In genomic region chr20:40786336-40786735, GRCh38 we compare ENCODE assay signal across 25 cellular contexts.
DNase-seq lines count a peak whose midpoint lies in the region; ATAC-seq and TF ChIP-seq lines count a peak whose summit lies in the region.
"Had no signal": no experiment of that assay in that cellular context is flagged by ENCODE, and none has a peak within 500 bp of the region (broad histone marks: within the 10 kb centered on the region; RNA-seq: fewer than 3 reads in every experiment).

No MANE protein-coding gene starts in this region.

- H4K12ac ChIP-seq in trophoblast cell (ENCODE audit: low read depth, low read length) = no peak overlapping the region

- H3K18ac ChIP-seq in neuronal stem cell (ENCODE audit: low read length) (peak overlapping the region; percentile 5), trophoblast cell (ENCODE audit: low read length) (no peak overlapping the region)

- peaks cover 2% of the 10 kb centered on the region for H3K79me2 ChIP-seq in trophoblast cell (ENCODE audit: control insufficient read depth, insufficient read depth, low read length, poor library complexity)

- H3K4me2 ChIP-seq in neuronal stem cell (ENCODE audit: insufficient read depth, low read length, poor library complexity, severe bottlenecking) (no peak overlapping the region), trophoblast cell (ENCODE audit: low read length) (no peak overlapping the region)
- H3K4me2 ChIP-seq: BLaER1 had no signal

- POLR2A ChIA-PET in GM10248 (lab: Yijun Ruan, JAX) = no interaction called here

- H3K9me3 ChIP-seq in RWPE2 (ENCODE audit: severe bottlenecking) = no peaks in the 10 kb centered on the region
- H3K9me3 ChIP-seq in neuronal stem cell (replicated peaks in 1 of 2; ENCODE audit: control insufficient read depth in 2 of 2, insufficient read depth in 1 of 2, low read depth in 1 of 2, low read length in 2 of 2) = peaks cover 0 to 2% of the 10 kb centered on the region in 2 donors
- no peaks in the 10 kb centered on the region for H3K9me3 ChIP-seq in trophoblast cell (ENCODE audit: insufficient read depth, low read depth, low read length)
- H3K9me3 ChIP-seq: BE2C, BLaER1 had no signal

- no peaks in the 10 kb centered on the region for H3K9me3 Mint-ChIP-seq in type B pancreatic cell
- H3K9me3 Mint-ChIP-seq: CD4-positive, alpha-beta memory T cell; CD4-positive, CD25-positive, alpha-beta regulatory T cell had no signal

- no peak overlapping the region for H2AFZ ChIP-seq in neuronal stem cell (ENCODE audit: low read length)
- H2AFZ ChIP-seq in trophoblast cell (ENCODE audit: insufficient read depth, low read length, poor library complexity) = no peak overlapping the region

- no peaks in the 10 kb centered on the region for H3K4me1 Mint-ChIP-seq in type B pancreatic cell (ENCODE audit: unreplicated experiment)
- H3K4me1 Mint-ChIP-seq: CD4-positive, CD25-positive, alpha-beta regulatory T cell; CD8-positive, alpha-beta memory T cell had no signal

- ATAC-seq in RWPE2 (ENCODE audit: low read depth) = no peak
- ATAC-seq in GM21786 (IDR thresholded peaks at IDR 0.05; ENCODE audit: unreplicated experiment) = no peak

- H4K91ac ChIP-seq in neuronal stem cell (ENCODE audit: low read depth, low read length, poor library complexity) (no peak overlapping the region), trophoblast cell (ENCODE audit: low read depth, low read length) (no peak overlapping the region)

- H3K36me3 ChIP-seq in RWPE2 (ENCODE audit: low read depth) (no peaks in the 10 kb centered on the region), neuronal stem cell (replicated peaks in 1 of 2; ENCODE audit: control insufficient read depth in 2 of 2, insufficient read depth in 2 of 2, low read length in 2 of 2) (no peaks in the 10 kb centered on the region), trophoblast cell (ENCODE audit: control insufficient read depth in 1 of 2, insufficient read depth in 2 of 2, low read length in 2 of 2) (no peaks in the 10 kb centered on the region)
- H3K36me3 ChIP-seq: BE2C, BLaER1 had no signal

- H3K27ac Mint-ChIP-seq in type B pancreatic cell = no peak overlapping the region
- H3K27ac Mint-ChIP-seq: CD4-positive, alpha-beta memory T cell; CD4-positive, CD25-positive, alpha-beta regulatory T cell had no signal

- H3K9ac ChIP-seq in neuronal stem cell (ENCODE audit: low read depth, low read length, poor library complexity) (no peak overlapping the region), trophoblast cell (ENCODE audit: low read length) (peak overlapping the region; percentile 21)
- H3K9ac ChIP-seq: BLaER1 had no signal

- no CpG with 5 or more reads among the region's 11 CpGs for WGBS in neuronal stem cell (ENCODE audit: extremely low coverage in 2 of 2, insufficient read length in 2 of 2, insufficient replicate concordance in 1 of 2), 2 donors
- no CpG with 5 or more reads among the region's 11 CpGs for WGBS in trophoblast cell (ENCODE audit: extremely low coverage, insufficient coverage, insufficient read length)

- H3K14ac ChIP-seq in neuronal stem cell (ENCODE audit: low read length) (no peak overlapping the region), trophoblast cell (ENCODE audit: low read length) (no peak overlapping the region)

- H2BK15ac ChIP-seq in neuronal stem cell (ENCODE audit: low read length) = no peak overlapping the region

- no peak overlapping the region for H2BK120ac ChIP-seq in neuronal stem cell (ENCODE audit: low read depth, low read length)
- no peak overlapping the region for H2BK120ac ChIP-seq in trophoblast cell (ENCODE audit: insufficient read depth, low read length, poor library complexity)

- H3K27me3 ChIP-seq in RWPE2 (ENCODE audit: insufficient read depth, poor library complexity, severe bottlenecking) = peaks cover 36% of the 10 kb centered on the region
- H3K27me3 ChIP-seq in neuronal stem cell (ENCODE audit: control insufficient read depth in 3 of 3, insufficient read depth in 3 of 3, low read depth in 1 of 3, low read length in 3 of 3) = no peaks in the 10 kb centered on the region
- H3K27me3 ChIP-seq in trophoblast cell (ENCODE audit: insufficient read depth, low read length) = no peaks in the 10 kb centered on the region
- H3K27me3 ChIP-seq: BE2C, BLaER1 had no signal

- H2BK12ac ChIP-seq in neuronal stem cell (ENCODE audit: low read length) (no peak overlapping the region), trophoblast cell (ENCODE audit: low read length) (no peak overlapping the region)

- no peak overlapping the region for H3K4me3 Mint-ChIP-seq in type B pancreatic cell
- H3K4me3 Mint-ChIP-seq: CD14-positive monocyte; CD4-positive, alpha-beta memory T cell; CD4-positive, CD25-positive, alpha-beta regulatory T cell; CD8-positive, alpha-beta memory T cell had no signal

- H3K79me1 ChIP-seq in neuronal stem cell (ENCODE audit: low read depth, low read length) = no peaks in the 10 kb centered on the region
- H3K79me1 ChIP-seq in trophoblast cell (ENCODE audit: low read length) = no peaks in the 10 kb centered on the region

- H3K27ac ChIP-seq in RWPE2 (ENCODE audit: poor library complexity, severe bottlenecking) = no peak overlapping the region
- no peak overlapping the region for H3K27ac ChIP-seq in neuronal stem cell (replicated peaks; ENCODE audit: low read length)
- H3K27ac ChIP-seq in trophoblast cell (ENCODE audit: low read depth, low read length) = no peak overlapping the region
- H3K27ac ChIP-seq: BLaER1 had no signal

- no peaks in the 10 kb centered on the region for H3K4me1 ChIP-seq in RWPE2 (ENCODE audit: insufficient read depth, poor library complexity, severe bottlenecking)
- H3K4me1 ChIP-seq in neuronal stem cell (ENCODE audit: control insufficient read depth in 2 of 2, insufficient read depth in 1 of 2, low read depth in 1 of 2, low read length in 2 of 2) = peaks cover 0 to 2% of the 10 kb centered on the region in 2 donors
- H3K4me1 ChIP-seq in trophoblast cell (ENCODE audit: control insufficient read depth in 1 of 2, insufficient read depth in 2 of 2, low read length in 2 of 2) = no peaks in the 10 kb centered on the region
- H3K4me1 ChIP-seq: BE2C, BLaER1 had no signal

- H2AK5ac ChIP-seq in neuronal stem cell (ENCODE audit: low read depth, low read length) (no peak overlapping the region), trophoblast cell (ENCODE audit: low read length) (no peak overlapping the region)

- no peak overlapping the region for H4K8ac ChIP-seq in neuronal stem cell (ENCODE audit: low read depth, low read length)
- H4K8ac ChIP-seq in trophoblast cell (ENCODE audit: low read depth, low read length) = no peak overlapping the region

- CTCF ChIA-PET in GM10248 (lab: Yijun Ruan, JAX) = interaction anchor here (2.4 kb wide), 1 partner anchor 11 kb away, joined by 10 read pairs; no protein-coding TSS in a partner anchor

- H2BK5ac ChIP-seq in neuronal stem cell (ENCODE audit: low read length) = no peak overlapping the region
- no peak overlapping the region for H2BK5ac ChIP-seq in trophoblast cell (ENCODE audit: low read depth, low read length, poor library complexity)

- H3K27me3 Mint-ChIP-seq in type B pancreatic cell = peaks cover 35% of the 10 kb centered on the region

- H3K4ac ChIP-seq in neuronal stem cell (ENCODE audit: low read length) (no peak overlapping the region), trophoblast cell (ENCODE audit: low read depth, low read length) (no peak overlapping the region)

- TF ChIP-seq CTCF in RWPE2 (IDR thresholded peaks at IDR 0.05; ENCODE audit: poor library complexity, severe bottlenecking) (no peak), type B pancreatic cell (conservative IDR thresholded peaks at IDR 0.05) (no peak), GM10248 (IDR thresholded peaks at IDR 0.05; ENCODE audit: control extremely low read depth, extremely low read depth, low read depth, missing control alignments) (no peak)

- H3K4me3 ChIP-seq in RWPE2 (ENCODE audit: severe bottlenecking) (no peak overlapping the region), neuronal stem cell (ENCODE audit: low read length in 2 of 2) (no peak overlapping the region), trophoblast cell (ENCODE audit: low read depth, low read length) (no peak overlapping the region)
- H3K4me3 ChIP-seq: BLaER1 had no signal

- H3K36me3 Mint-ChIP-seq in type B pancreatic cell = peaks cover 4% of the 10 kb centered on the region
- H3K36me3 Mint-ChIP-seq: CD4-positive, alpha-beta memory T cell; CD4-positive, CD25-positive, alpha-beta regulatory T cell; CD8-positive, alpha-beta memory T cell had no signal

- DNase-seq in RWPE2 (ENCODE audit: low spot score) (peak; percentile 64), neuronal stem cell (ENCODE audit: low spot score) (no peak), trophoblast cell (no peak), type B pancreatic cell (ENCODE audit: extremely low spot score, unreplicated experiment) (peak; percentile 52), GM10248 (ENCODE audit: extremely low spot score) (no peak), NCI-H2107 (lab: John Stamatoyannopoulos, UW) (no peak), hippocampal formation (lab: John Stamatoyannopoulos, UW) (no peak)
- DNase-seq: 8988T; ACHN; BE2C; C1 segment of cervical spinal cord; CD4-positive, alpha-beta memory T cell; CD4-positive, CD25-positive, alpha-beta regulatory T cell; CD8-positive, alpha-beta memory T cell; COR-L47; DMS 273 treated with DMSO at 0.1 percent for 48 hours; DMS153; DMS53; DMS79; DND-41; EL; GDM1 had no signal

- H3K23ac ChIP-seq in neuronal stem cell (ENCODE audit: low read depth, low read length, poor library complexity) (no peak overlapping the region), trophoblast cell (ENCODE audit: low read length) (no peak overlapping the region)

Comparison
In these comparisons a context has a peak if more than half of its experiments do, and no peak if none do; other contexts are left out.
1. DNase-seq: peak in RWPE2 (single experiment) and type B pancreatic cell (single experiment); none in neuronal stem cell (single experiment), trophoblast cell (0 of 2), GM10248 (single experiment), NCI-H2107 (single experiment) and hippocampal formation (0 of 2).